24 cellular contexts compared by ENCODE assay signal in genomic region chr12:85092814-85093370, GRCh38. TPM values are rescaled to one million over a fixed set of nuclear protein-coding genes. Genes with fewer than 3 reads are reported as not detected.
A peak's percentile ranks its signal among the peaks of the same experiment; 100 is the strongest.
DNase-seq lines count a peak whose midpoint lies in the region; ATAC-seq, FAIRE-seq and TF ChIP-seq lines count a peak whose summit lies in the region.
"Had no signal": no experiment of that assay in that cellular context is flagged by ENCODE, and none has a peak within 500 bp of the region (broad histone marks: within the 10 kb centered on the region; RNA-seq: fewer than 3 reads in every experiment).

No MANE protein-coding gene starts in this region.

- H3K4me1 Mint-ChIP-seq in mesothelial cell of epicardium, result no peaks in the 10 kb centered on the region
- H3K4me1 Mint-ChIP-seq: CD8-positive, alpha-beta memory T cell; IgD-negative memory B cell had no signal

- H2AFZ ChIP-seq in HepG2 (ENCODE audit: low read length), result no peak overlapping the region
- H2AFZ ChIP-seq: GM23338 had no signal

- no peak overlapping the region for H3K27ac Mint-ChIP-seq in mesothelial cell of epicardium
- H3K27ac Mint-ChIP-seq: CD8-positive, alpha-beta memory T cell; GM23338; IgD-negative memory B cell had no signal

- H3K27me3 Mint-ChIP-seq in mesothelial cell of epicardium (ENCODE audit: low read depth), result no peaks in the 10 kb centered on the region
- H3K27me3 Mint-ChIP-seq: CD8-positive, alpha-beta memory T cell; IgD-negative memory B cell had no signal

- no peaks in the 10 kb centered on the region for H3K36me3 Mint-ChIP-seq in mesothelial cell of epicardium
- H3K36me3 Mint-ChIP-seq: CD8-positive, alpha-beta memory T cell; IgD-negative memory B cell had no signal

- H3K9ac ChIP-seq in HepG2 (ENCODE audit: insufficient read depth, low read depth, low read length), result no peak overlapping the region

- ATAC-seq in HepG2 (no peak), right lobe of liver (no peak)
- ATAC-seq: GM23338 had no signal

- TF ChIP-seq POLR2A in HepG2 (IDR thresholded peaks at IDR 0.05; ENCODE audit: insufficient read depth in 1 of 2, low read depth in 2 of 2, low read length in 2 of 2) (no peak), right lobe of liver (IDR thresholded peaks at IDR 0.05) (no peak)

- H3K9me3 ChIP-seq in HepG2 (ENCODE audit: low read length) (no peaks in the 10 kb centered on the region), right lobe of liver (no peaks in the 10 kb centered on the region), MG63 (no peaks in the 10 kb centered on the region)
- H3K9me3 ChIP-seq: HAP-1, Peyer's patch had no signal

- FAIRE-seq in HepG2 (lab: Jason Lieb, UNC), result no peak
- no peak for FAIRE-seq in urothelium cell line (lab: Jason Lieb, UNC)

- H3K36me3 ChIP-seq in HepG2 (replicated peaks in 1 of 2; ENCODE audit: control insufficient read depth in 1 of 2, insufficient read depth in 2 of 2, low read length in 2 of 2), result no peaks in the 10 kb centered on the region
- H3K36me3 ChIP-seq in right lobe of liver, result no peaks in the 10 kb centered on the region
- no peaks in the 10 kb centered on the region for H3K36me3 ChIP-seq in MG63
- H3K36me3 ChIP-seq: HAP-1, Peyer's patch had no signal

- peaks cover 5% of the 10 kb centered on the region for H3K9me3 Mint-ChIP-seq in mesothelial cell of epicardium
- H3K9me3 Mint-ChIP-seq: GM23338 had no signal

- H3K27ac ChIP-seq in HepG2 (ENCODE audit: extremely low read length, insufficient read depth, low read length) (no peak overlapping the region), right lobe of liver (no peak overlapping the region)
- H3K27ac ChIP-seq: C4-2B, Peyer's patch had no signal

- intact Hi-C loops in HepG2 (cut with micrococcal nuclease; ENCODE audit: unreplicated experiment), result no loop called here
- intact Hi-C loops in right lobe of liver (cut with DNase I), result no loop called here

- no peaks in the 10 kb centered on the region for H4K20me1 ChIP-seq in HepG2 (ENCODE audit: insufficient read depth, low read length)

- H3K4me3 ChIP-seq in HepG2 (replicated peaks in 1 of 3; ENCODE audit: insufficient read depth in 1 of 3, low read depth in 2 of 3, low read length in 3 of 3), result no peak overlapping the region
- H3K4me3 ChIP-seq in right lobe of liver, result no peak overlapping the region
- no peak overlapping the region for H3K4me3 ChIP-seq in epithelial cell of esophagus (ENCODE audit: low read length)
- H3K4me3 ChIP-seq in MG63, result no peak overlapping the region
- H3K4me3 ChIP-seq: GM23338, HAP-1, Peyer's patch had no signal

- no peaks in the 10 kb centered on the region for H3K4me1 ChIP-seq in HepG2 (ENCODE audit: insufficient read depth, low read length)
- H3K4me1 ChIP-seq in right lobe of liver, result no peaks in the 10 kb centered on the region
- H3K4me1 ChIP-seq: HAP-1, Peyer's patch had no signal

- no peak for TF ChIP-seq CTCF in HepG2 (CRISPR knock-in tag; IDR thresholded peaks at IDR 0.05)
- no peak for TF ChIP-seq CTCF in right lobe of liver (IDR thresholded peaks at IDR 0.05)
- TF ChIP-seq CTCF in epithelial cell of esophagus (IDR thresholded peaks at IDR 0.05; ENCODE audit: insufficient read depth, low read depth, low read length, missing control alignments), result no peak
- TF ChIP-seq CTCF in mesothelial cell of epicardium (IDR thresholded peaks at IDR 0.05; ENCODE audit: unreplicated experiment), result no peak

- WGBS in HepG2 (ENCODE audit: low lambda C conversion rate), result 3% methylated on average over 2 of the region's 2 CpGs
- 46% methylated on average over 2 of the region's 2 CpGs for WGBS in right lobe of liver (ENCODE audit: insufficient coverage, low coverage, low lambda C conversion rate, missing lambda C conversion rate)

- TF ChIP-seq RAD21 in HepG2 (CRISPR knock-in tag; IDR thresholded peaks at IDR 0.05), result no peak

- TF ChIP-seq EP300 in HepG2 (IDR thresholded peaks at IDR 0.05; ENCODE audit: low read depth in 2 of 2, low read length in 2 of 2), result no peak
- TF ChIP-seq EP300 in HepG2 (CRISPR knock-in tag; IDR thresholded peaks at IDR 0.05; ENCODE audit: borderline replicate concordance), result no peak

- in situ Hi-C loops in HepG2 (cut with HindIII; ENCODE audit: extremely low pct_ligation_motif_present, low pct_unique_long_range_greater_than_20kb), result no loop called here

- POLR2A ChIA-PET in HepG2 (lab: Yijun Ruan, JAX), result no interaction called here

- H3K27me3 ChIP-seq in HepG2 (ENCODE audit: control insufficient read depth in 1 of 2, insufficient read depth in 2 of 2, low read length in 2 of 2), result no peaks in the 10 kb centered on the region
- no peaks in the 10 kb centered on the region for H3K27me3 ChIP-seq in right lobe of liver
- no peaks in the 10 kb centered on the region for H3K27me3 ChIP-seq in MG63
- H3K27me3 ChIP-seq: Peyer's patch had no signal

- BruUV-seq in HepG2 (replicated peaks; lab: Mats Ljungman, UMichigan), result no TSS peak

- H3K4me3 Mint-ChIP-seq in mesothelial cell of epicardium, result no peak overlapping the region
- H3K4me3 Mint-ChIP-seq: CD8-positive, alpha-beta memory T cell; GM23338; IgD-negative memory B cell had no signal

- no peaks in the 10 kb centered on the region for H3K79me2 ChIP-seq in HepG2 (ENCODE audit: insufficient read depth, low read length)

- peak; percentile 6 for DNase-seq in HepG2 (ENCODE audit: low spot score)
- DNase-seq in right lobe of liver, result no peak
- peak; percentile 15 for DNase-seq in RPMI7951 (ENCODE audit: low read depth)
- peak; percentile 77 for DNase-seq in epithelial cell of esophagus (ENCODE audit: low read depth)
- DNase-seq in urothelium cell line (ENCODE audit: low spot score), result peak; percentile 2
- DNase-seq in mesothelial cell of epicardium (ENCODE audit: low spot score in 2 of 2, unreplicated experiment in 2 of 2), result no peak
- DNase-seq in hypothalamus (lab: John Stamatoyannopoulos, UW), result no peak
- no peak for DNase-seq in MG63
- DNase-seq: 8988T; CD8-positive, alpha-beta memory T cell; DMS79; MV-4-11; NCI-H1105 treated with DMSO at 0.1 percent for 48 hours; NCI-H2029 treated with DMSO at 0.1 percent for 48 hours; NCI-H345; NCI-H524; NCI-H774; NK-92 treated with Interleukin-12 subunit alpha and Interleukin-12 subunit beta, amount 100 ng/mL, for 24 hours; Peyer's patch; Right ventricle myocardium superior had no signal

- CTCF ChIA-PET in HepG2 (lab: Yijun Ruan, JAX; ENCODE audit: low intra/inter-chr PET ratio, low total read pairs), result no interaction called here

- no peak overlapping the region for H3K4me2 ChIP-seq in HepG2 (ENCODE audit: low read depth, low read length)
- H3K4me2 ChIP-seq: GM23338 had no signal

RNA-seq across cellular contexts. Expression of gene LRRIQ1, which starts 56.7 kb away (rescaled TPM):
- not detected in 2 replicates for total RNA-seq in HepG2 (2016; rRNA removed; fragmentation: Illumina TruSeq; extraction: Trizol)
- not detected in 2 replicates for total RNA-seq in HepG2 (2016; cell fraction: cytosol; rRNA removed; fragmentation: Illumina TruSeq; extraction: Trizol; ENCODE audit: low read depth)
- total RNA-seq in HepG2 (2016; cell fraction: insoluble cytoplasmic fraction; rRNA removed; fragmentation: Illumina TruSeq; extraction: Trizol), result 0.24 TPM in 1 of 2 replicates, not detected in the other
- 0.03 TPM in 1 of 2 replicates, not detected in the other for total RNA-seq in HepG2 (2016; cell fraction: membrane; rRNA removed; fragmentation: Illumina TruSeq; extraction: Trizol)
- total RNA-seq in HepG2 (2016; cell fraction: nucleus; rRNA removed; fragmentation: Illumina TruSeq; extraction: Trizol), result 0.31 and 1.1 TPM in 2 replicates
- polyA plus RNA-seq in HepG2 (2011; rRNA removed), result not detected in 2 replicates
- not detected in 2 replicates for polyA plus RNA-seq in HepG2 (2011; cell fraction: cytosol; rRNA removed)
- not detected in 2 replicates for polyA plus RNA-seq in HepG2 (2011; cell fraction: nucleus; rRNA removed)
- not detected in 2 replicates for polyA plus RNA-seq in HepG2 (2012)
- not detected in 2 replicates for polyA plus RNA-seq in HepG2 (2016; cell fraction: cytosol; fragmentation: Illumina TruSeq; extraction: Trizol; ENCODE audit: low read depth)
- 0.37 TPM in 1 of 2 replicates, not detected in the other for polyA plus RNA-seq in HepG2 (2016; cell fraction: insoluble cytoplasmic fraction; fragmentation: Illumina TruSeq; extraction: Trizol; ENCODE audit: low read depth)
- not detected in 2 replicates for polyA plus RNA-seq in HepG2 (2016; cell fraction: membrane; fragmentation: Illumina TruSeq; extraction: Trizol; ENCODE audit: low read depth)
- polyA plus RNA-seq in HepG2 (2016; cell fraction: nucleus; fragmentation: Illumina TruSeq; extraction: Trizol; ENCODE audit: insufficient read depth, low read depth), result 0.16 and 0.59 TPM in 2 replicates
- 0.82 TPM in 1 of 2 replicates, not detected in the other for polyA minus RNA-seq in HepG2 (2011; rRNA and poly(A)+ RNA removed; ENCODE audit: low replicate concordance)
- not detected in 2 replicates for polyA minus RNA-seq in HepG2 (2011; cell fraction: cytosol; rRNA and poly(A)+ RNA removed)
- polyA minus RNA-seq in HepG2 (2011; cell fraction: nucleus; rRNA and poly(A)+ RNA removed), result 0.13 TPM in 1 of 2 replicates, not detected in the other
- total RNA-seq in right lobe of liver, result under 1 TPM in 2 of 6 experiments, not detected in 4; 0.04 to 0.23 TPM
- 0.12 and 0.39 TPM in 2 replicates for total RNA-seq in RPMI7951 (2014; rRNA removed; shearing (Covaris generic))
- 3.8 to 4.2 TPM (median 4.0 TPM) in 3 replicates for total RNA-seq in mesothelial cell of epicardium
- total RNA-seq in MG63 (2014; rRNA removed; shearing (Covaris generic); ENCODE audit: low replicate concordance), result 0.36 TPM in 1 of 2 replicates, not detected in the other
- total RNA-seq: Peyer's patch had no signal
- polyA plus RNA-seq: CD8-positive, alpha-beta memory T cell; IgD-negative memory B cell had no signal

RNA-seq across cellular contexts. Expression of gene TSPAN19, which starts 56.8 kb away (rescaled TPM):
- total RNA-seq in HepG2 (2016; rRNA removed; fragmentation: Illumina TruSeq; extraction: Trizol) (not detected in 2 replicates), right lobe of liver (not detected), mesothelial cell of epicardium (0.31 to 0.66 TPM (median 0.51 TPM) in 3 replicates)
- not detected in 2 replicates for total RNA-seq in HepG2 (2016; cell fraction: cytosol; rRNA removed; fragmentation: Illumina TruSeq; extraction: Trizol; ENCODE audit: low read depth)
- not detected in 2 replicates for total RNA-seq in HepG2 (2016; cell fraction: insoluble cytoplasmic fraction; rRNA removed; fragmentation: Illumina TruSeq; extraction: Trizol)
- total RNA-seq in HepG2 (2016; cell fraction: membrane; rRNA removed; fragmentation: Illumina TruSeq; extraction: Trizol), result not detected in 2 replicates
- total RNA-seq in HepG2 (2016; cell fraction: nucleus; rRNA removed; fragmentation: Illumina TruSeq; extraction: Trizol), result not detected in 2 replicates
- polyA plus RNA-seq in HepG2 (2011; rRNA removed), result not detected in 2 replicates
- not detected in 2 replicates for polyA plus RNA-seq in HepG2 (2011; cell fraction: cytosol; rRNA removed)
- not detected in 2 replicates for polyA plus RNA-seq in HepG2 (2011; cell fraction: nucleus; rRNA removed)
- not detected in 2 replicates for polyA plus RNA-seq in HepG2 (2012)
- not detected in 2 replicates for polyA plus RNA-seq in HepG2 (2016; cell fraction: cytosol; fragmentation: Illumina TruSeq; extraction: Trizol; ENCODE audit: low read depth)
- not detected in 2 replicates for polyA plus RNA-seq in HepG2 (2016; cell fraction: insoluble cytoplasmic fraction; fragmentation: Illumina TruSeq; extraction: Trizol; ENCODE audit: low read depth)
- polyA plus RNA-seq in HepG2 (2016; cell fraction: membrane; fragmentation: Illumina TruSeq; extraction: Trizol; ENCODE audit: low read depth), result not detected in 2 replicates
- polyA plus RNA-seq in HepG2 (2016; cell fraction: nucleus; fragmentation: Illumina TruSeq; extraction: Trizol; ENCODE audit: insufficient read depth, low read depth), result not detected in 2 replicates
- 0.80 TPM in 1 of 2 replicates, not detected in the other for polyA minus RNA-seq in HepG2 (2011; rRNA and poly(A)+ RNA removed; ENCODE audit: low replicate concordance)
- polyA minus RNA-seq in HepG2 (2011; cell fraction: cytosol; rRNA and poly(A)+ RNA removed), result not detected in 2 replicates
- polyA minus RNA-seq in HepG2 (2011; cell fraction: nucleus; rRNA and poly(A)+ RNA removed), result not detected in 2 replicates
- not detected in 2 replicates for total RNA-seq in RPMI7951 (2014; rRNA removed; shearing (Covaris generic))
- total RNA-seq in MG63 (2014; rRNA removed; shearing (Covaris generic); ENCODE audit: low replicate concordance), result not detected in 2 replicates
- total RNA-seq: CD8-positive, alpha-beta memory T cell; Peyer's patch had no signal
- polyA plus RNA-seq: CD8-positive, alpha-beta memory T cell; IgD-negative memory B cell had no signal

Comparison
In these comparisons a context has a peak if more than half of its experiments do, and no peak if none do; other contexts are left out.
1. DNase-seq: peak in HepG2 (single experiment), RPMI7951 (single experiment), epithelial cell of esophagus (single experiment) and urothelium cell line (single experiment); none in right lobe of liver (0 of 3), mesothelial cell of epicardium (0 of 2), hypothalamus (0 of 51) and MG63 (single experiment).